ENCODE assay signal across 34 cellular contexts in the genomic region with DNA sequence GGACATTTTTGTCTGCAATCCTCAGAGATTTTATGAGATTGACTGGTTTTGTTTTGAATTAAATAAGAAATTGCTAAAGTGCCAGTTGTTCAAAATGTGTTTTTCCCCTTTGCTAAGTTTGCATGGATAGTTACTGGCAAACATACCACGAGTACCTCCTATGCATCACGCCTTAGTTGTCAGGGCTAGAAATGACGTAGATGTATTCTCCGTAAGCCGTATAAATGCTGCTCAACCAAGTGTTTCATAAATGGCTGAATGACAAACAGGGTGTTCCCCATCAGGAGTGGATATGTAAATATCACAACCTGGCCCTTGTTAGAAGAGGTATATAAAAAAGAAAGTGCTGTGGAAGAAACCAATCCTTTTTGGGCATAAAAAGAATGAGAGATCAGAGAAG.
"Had no signal": no experiment of that assay in that cellular context is flagged by ENCODE, and none has a peak within 500 bp of the region (broad histone marks: within the 10 kb centered on the region; RNA-seq: fewer than 3 reads in every experiment).

No MANE protein-coding gene starts in this region.

- H3K9ac ChIP-seq: KMS-11 had no signal

- H3K27me3 Mint-ChIP-seq: activated CD4-positive, alpha-beta T cell treated with anti-CD3 and anti-CD28 coated beads, Interleukin-2, amount 10 ng/mL, durations not matched to agents 24 days and 14 days; activated naive CD4-positive, alpha-beta T cell treated with anti-CD3 and anti-CD28 coated beads, Interleukin-2, amount 50 U/mL, for 24 hours; central memory CD8-positive, alpha-beta T cell had no signal

- H3K4me2 ChIP-seq: KMS-11, PC-9 had no signal

- H3K4me1 Mint-ChIP-seq: activated CD4-positive, alpha-beta T cell treated with anti-CD3 and anti-CD28 coated beads, Interleukin-2, amount 10 ng/mL, durations not matched to agents 24 days and 14 days; activated naive CD4-positive, alpha-beta T cell treated with anti-CD3 and anti-CD28 coated beads, Interleukin-2, amount 50 U/mL, for 24 hours; activated naive CD8-positive, alpha-beta T cell treated with anti-CD3 and anti-CD28 coated beads, Interleukin-2, amount 10 ng/mL, durations not matched to agents 7 days and 5 days had no signal

- H3K27me3 ChIP-seq: ascending aorta, cardiac muscle cell had no signal

- H3K4me1 ChIP-seq: ascending aorta had no signal

- H3K4me3 ChIP-seq: ascending aorta, cardiac muscle cell, PC-9 had no signal

- H3K9me3 ChIP-seq: ascending aorta had no signal

- H3K27ac ChIP-seq: ascending aorta, cardiac muscle cell, KMS-11, PC-9, VCaP had no signal

- H3K4me3 Mint-ChIP-seq: activated B cell treated with CpG ODN at 0.5 μM for 24 hours; activated CD4-positive, alpha-beta T cell treated with anti-CD3 and anti-CD28 coated beads, Interleukin-2, amount 10 ng/mL, durations not matched to agents 24 days and 14 days; activated CD8-positive, alpha-beta T cell treated with anti-CD3 and anti-CD28 coated beads for 36 hours; activated naive CD4-positive, alpha-beta T cell treated with anti-CD3 and anti-CD28 coated beads, Interleukin-2, amount 50 U/mL, for 24 hours; activated naive CD8-positive, alpha-beta T cell treated with anti-CD3 and anti-CD28 coated beads, Interleukin-2, amount 10 ng/mL, durations not matched to agents 7 days and 5 days; activated T-cell treated with anti-CD3 and anti-CD28 coated beads, Interleukin-2, amount 50 U/mL, for 72 hours; central memory CD8-positive, alpha-beta T cell had no signal

- H3K36me3 ChIP-seq: ascending aorta, cardiac muscle cell had no signal

- ATAC-seq: activated CD8-positive, alpha-beta T cell treated with anti-CD3 and anti-CD28 coated beads for 36 hours had no signal

- H2AFZ ChIP-seq: PC-9 had no signal

- H3K27ac Mint-ChIP-seq: activated B cell treated with CpG ODN at 0.5 μM for 24 hours; activated CD4-positive, alpha-beta T cell treated with anti-CD3 and anti-CD28 coated beads, Interleukin-2, amount 10 ng/mL, durations not matched to agents 24 days and 14 days; activated CD8-positive, alpha-beta T cell treated with anti-CD3 and anti-CD28 coated beads for 36 hours; activated naive CD4-positive, alpha-beta T cell treated with anti-CD3 and anti-CD28 coated beads, Interleukin-2, amount 50 U/mL, for 24 hours; activated naive CD8-positive, alpha-beta T cell treated with anti-CD3 and anti-CD28 coated beads, Interleukin-2, amount 10 ng/mL, durations not matched to agents 7 days and 5 days; activated T-cell treated with anti-CD3 and anti-CD28 coated beads, Interleukin-2, amount 50 U/mL, for 72 hours; activated T-helper 2 cell treated with anti-CD3 and anti-CD28 coated beads, Interferon-gamma antibody, Interleukin-2, Interleukin-4, amounts not matched to agents 10 μg/mL and 5 μg/mL and 100 μg/mL, durations not matched to agents 14 hours and 24 hours and 36 hours had no signal

- H3K9me3 Mint-ChIP-seq: activated CD8-positive, alpha-beta T cell treated with anti-CD3 and anti-CD28 coated beads for 36 hours; activated naive CD4-positive, alpha-beta T cell treated with anti-CD3 and anti-CD28 coated beads, Interleukin-2, amount 50 U/mL, for 24 hours; activated T-cell treated with anti-CD3 and anti-CD28 coated beads, Interleukin-2, amount 50 U/mL, for 72 hours; central memory CD8-positive, alpha-beta T cell had no signal

- H3K36me3 Mint-ChIP-seq: activated naive CD4-positive, alpha-beta T cell treated with anti-CD3 and anti-CD28 coated beads, Interleukin-2, amount 50 U/mL, for 24 hours; activated naive CD8-positive, alpha-beta T cell treated with anti-CD3 and anti-CD28 coated beads, Interleukin-2, amount 10 ng/mL, durations not matched to agents 7 days and 5 days had no signal

- DNase-seq: activated B cell treated with CpG ODN at 0.5 μM for 24 hours; activated CD4-positive, alpha-beta T cell treated with anti-CD3 and anti-CD28 coated beads, Interleukin-2, amount 10 ng/mL, durations not matched to agents 24 days and 14 days; activated CD4-positive, alpha-beta T cell treated with anti-CD3 and anti-CD28 coated beads, Interleukin-2, amount 50 U/mL, for 4 hours; activated CD4-positive, CD25-positive, alpha-beta regulatory T cell treated with anti-CD3 and anti-CD28 coated beads, Interleukin-2, amount 50 U/mL, for 72 hours; activated CD8-positive, alpha-beta T cell treated with anti-CD3 and anti-CD28 coated beads for 36 hours; activated gamma-delta T cell; activated naive CD4-positive, alpha-beta T cell treated with Interleukin-2 at 50 U/mL for 16 hours; activated naive CD8-positive, alpha-beta T cell treated with anti-CD3 and anti-CD28 coated beads, Interleukin-2, amount 10 ng/mL, durations not matched to agents 7 days and 5 days; activated T-cell treated with anti-CD3 and anti-CD28 coated beads, Interleukin-2, amount 50 U/mL, for 1 hour; activated T-cell treated with anti-CD3 and anti-CD28 coated beads, Interleukin-2, amount 50 U/mL, for 72 hours; amygdala; MM.1S; MV-4-11; NCI-H1092; NCI-H1436 treated with DMSO at 0.1 percent for 48 hours; NCI-H1694 treated with DMSO at 0.1 percent for 48 hours; NCI-H2081; NCI-H2171 treated with DMSO at 0.1 percent for 48 hours; NCI-H2227 treated with DMSO at 0.1 percent for 48 hours; NCI-H446 treated with DMSO at 0.1 percent for 48 hours; NCI-H524 treated with DMSO at 0.1 percent for 48 hours; PC-9; Right ventricle myocardium superior; SW 1271; T-helper 1 cell; T-helper 2 cell; T-helper 9 cell had no signal
